1 cellular context compared by ENCODE assay signal in genomic region chr2:219294356-219295351, GRCh38.
A peak's percentile ranks its signal among the peaks of the same experiment; 100 is the strongest.
TF ChIP-seq lines count a peak whose summit lies in the region.

No MANE protein-coding gene starts in this region.

TF ChIP-seq in HepG2, 621 proteins besides CTCF, POLR2A, EP300 and RAD21 (continued from another document and continues in another):
- peak; percentile 76 for TF ChIP-seq HDAC1 (CRISPR knock-in tag; IDR thresholded peaks at IDR 0.05)
- 0 out of 2 replicates have a peak, but pooled peaks have one; percentile 60 for TF ChIP-seq IRF1 (CRISPR knock-in tag; IDR thresholded peaks at IDR 0.05; ENCODE audit: low read depth)
- 0 out of 2 replicates have a peak, but pooled peaks have one; percentile 20 for TF ChIP-seq FOXA1 (IDR thresholded peaks at IDR 0.05)
- peak; percentile 36; the same call in 1 of the 2 replicates for TF ChIP-seq FOXA1 (CRISPR knock-in tag; IDR thresholded peaks at IDR 0.05)
- TF ChIP-seq SALL2 (CRISPR knock-in tag; IDR thresholded peaks at IDR 0.05): peak; percentile 81
- TF ChIP-seq ZNF550 (CRISPR knock-in tag; IDR thresholded peaks at IDR 0.05; ENCODE audit: borderline replicate concordance): no peak
- no peak for TF ChIP-seq ZNF33B (CRISPR knock-in tag; IDR thresholded peaks at IDR 0.05)
- peak; percentile 59; the same call in 1 of the 2 replicates for TF ChIP-seq PAXIP1 (CRISPR knock-in tag; conservative IDR thresholded peaks at IDR 0.05)
- peak; percentile 95 for TF ChIP-seq YEATS4 (CRISPR knock-in tag; IDR thresholded peaks at IDR 0.05; ENCODE audit: borderline replicate concordance)
- TF ChIP-seq ZBTB44 (CRISPR knock-in tag; IDR thresholded peaks at IDR 0.05): 0 out of 2 replicates have a peak, but pooled peaks have one; percentile 66
- no peak for TF ChIP-seq FOSL1 (CRISPR knock-in tag; IDR thresholded peaks at IDR 0.05; ENCODE audit: borderline replicate concordance)
- TF ChIP-seq CAMTA2 (CRISPR knock-in tag; IDR thresholded peaks at IDR 0.05; ENCODE audit: borderline replicate concordance): no peak; the same call in 1 of the 2 replicates
- no peak for TF ChIP-seq SMYD3 (CRISPR knock-in tag; IDR thresholded peaks at IDR 0.05)
- no peak for TF ChIP-seq GATA4 (IDR thresholded peaks at IDR 0.05; ENCODE audit: borderline replicate concordance, low read depth)
- no peak; the same call in 1 of the 2 replicates for TF ChIP-seq ZNF713 (CRISPR knock-in tag; IDR thresholded peaks at IDR 0.05)
- peak; percentile 93; the same call in 1 of the 2 replicates for TF ChIP-seq IRF2 (CRISPR knock-in tag; IDR thresholded peaks at IDR 0.05)
- no peak for TF ChIP-seq KAT2B (IDR thresholded peaks at IDR 0.05; ENCODE audit: borderline replicate concordance, low read depth, low read length)
- peak; percentile 91 for TF ChIP-seq ZHX1 (CRISPR knock-in tag; IDR thresholded peaks at IDR 0.05; ENCODE audit: low read depth)
- no peak for TF ChIP-seq HHEX (CRISPR knock-in tag; IDR thresholded peaks at IDR 0.05)
- TF ChIP-seq RFXAP (CRISPR knock-in tag; IDR thresholded peaks at IDR 0.05; ENCODE audit: borderline replicate concordance): peak; percentile 69; the same call in 1 of the 2 replicates
- no peak for TF ChIP-seq TEF (CRISPR knock-in tag; IDR thresholded peaks at IDR 0.05)
- peak; percentile 19; the same call in 1 of the 2 replicates for TF ChIP-seq CENPBD1 (CRISPR knock-in tag; IDR thresholded peaks at IDR 0.05; ENCODE audit: borderline replicate concordance, low read depth)
- peak; percentile 76; the same call in 1 of the 2 replicates for TF ChIP-seq ZNF839 (CRISPR knock-in tag; IDR thresholded peaks at IDR 0.05; ENCODE audit: borderline replicate concordance)
- no peak for TF ChIP-seq ZNF549 (CRISPR knock-in tag; IDR thresholded peaks at IDR 0.05)
- TF ChIP-seq ZNF646 (CRISPR knock-in tag; IDR thresholded peaks at IDR 0.05): no peak
- peak; percentile 83 for TF ChIP-seq BHLHE40 (IDR thresholded peaks at IDR 0.05; ENCODE audit: low read length)
- TF ChIP-seq SP1 (IDR thresholded peaks at IDR 0.05): no peak
- TF ChIP-seq SP1 (CRISPR knock-in tag; IDR thresholded peaks at IDR 0.05): peak; percentile 95
- no peak for TF ChIP-seq IRX3 (CRISPR knock-in tag; IDR thresholded peaks at IDR 0.05; ENCODE audit: borderline replicate concordance, low read depth)
- TF ChIP-seq ZBTB39 (CRISPR knock-in tag; IDR thresholded peaks at IDR 0.05): 0 out of 2 replicates have a peak, but pooled peaks have one; percentile 75
- TF ChIP-seq KLF11 (CRISPR knock-in tag; IDR thresholded peaks at IDR 0.05): 0 out of 2 replicates have a peak, but pooled peaks have one; percentile 64
- TF ChIP-seq MED1 (CRISPR knock-in tag; IDR thresholded peaks at IDR 0.05): peak; percentile 60
- no peak for TF ChIP-seq XBP1 (CRISPR knock-in tag; IDR thresholded peaks at IDR 0.05)
- peak; percentile 94; the same call in 1 of the 2 replicates for TF ChIP-seq ZBED4 (CRISPR knock-in tag; IDR thresholded peaks at IDR 0.05; ENCODE audit: borderline replicate concordance)
